8 cellular contexts compared by ENCODE assay signal in the genomic region with DNA sequence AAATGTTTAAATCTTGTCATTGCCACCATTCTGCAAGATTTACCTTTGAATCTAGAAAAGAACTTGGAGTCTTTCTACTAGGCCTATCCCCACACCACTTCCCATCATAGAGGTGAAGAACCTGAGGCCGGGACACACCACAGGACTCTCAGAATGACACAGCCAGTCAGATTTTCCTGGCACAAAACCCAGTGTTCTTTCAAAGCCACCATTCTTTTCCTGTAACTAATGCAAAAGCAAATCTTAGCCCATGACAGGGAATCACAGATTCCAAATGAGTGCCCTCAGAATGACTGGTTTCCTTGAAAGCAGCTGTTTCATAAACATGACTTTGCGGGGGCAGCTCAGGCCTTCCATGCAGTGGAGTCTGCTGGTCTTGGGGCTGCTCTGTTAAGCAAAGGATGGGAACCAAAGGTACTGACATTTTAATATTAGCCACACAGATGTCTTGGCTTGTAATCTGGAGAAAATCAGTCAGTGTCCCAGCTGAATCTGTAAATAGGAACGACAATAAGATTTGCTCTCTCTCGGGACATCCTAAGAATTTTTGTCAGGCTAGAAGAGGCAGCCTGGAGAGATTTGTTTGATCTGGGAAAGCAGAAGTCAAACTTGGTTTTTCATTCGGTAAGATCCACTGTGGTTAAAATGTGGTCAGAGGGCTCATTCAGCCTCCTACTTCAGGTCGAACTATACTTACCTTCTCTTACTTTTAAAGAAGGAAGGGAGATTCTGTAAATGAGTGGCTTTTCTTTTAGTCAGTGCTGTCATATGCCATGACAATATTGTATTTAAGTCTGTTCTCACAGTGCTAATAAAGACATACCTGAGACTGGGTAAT.
DNase-seq lines count a peak whose midpoint lies in the region; ATAC-seq, FAIRE-seq and TF ChIP-seq lines count a peak whose summit lies in the region.

No MANE protein-coding gene starts in this region.

- H3K4me1 Mint-ChIP-seq in WTC11, result peaks cover 2% of the 10 kb centered on the region; the same call in 1 of the 2 replicates

- no peak overlapping the region for H3K4me3 Mint-ChIP-seq in WTC11

- no peak overlapping the region for H3K4me3 ChIP-seq in cardiac fibroblast (replicated peaks in 1 of 2; ENCODE audit: low read depth in 2 of 2, low read length in 2 of 2)

- ATAC-seq in GM19397 (IDR thresholded peaks at IDR 0.05; ENCODE audit: unreplicated experiment) (peak; percentile 58), HG03469 (IDR thresholded peaks at IDR 0.05; ENCODE audit: unreplicated experiment) (peak; percentile 70), WTC11 (no peak)

- CTCF ChIA-PET in WTC11 (lab: Charles Lee), result interaction anchor here (0.8 kb wide), 1 partner anchor 8 kb away, joined by 3 read pairs; no protein-coding TSS in a partner anchor

- H3K27ac Mint-ChIP-seq in WTC11, result no peak overlapping the region

- no peaks in the 10 kb centered on the region for H3K36me3 Mint-ChIP-seq in WTC11

- FAIRE-seq in frontal cortex (lab: Jason Lieb, UNC), result no peak

- POLR2A ChIA-PET in WTC11 (lab: Charles Lee), result interaction anchor here (0.7 kb wide), 1 partner anchor 25 kb away, joined by 3 read pairs; no protein-coding TSS in a partner anchor

- TF ChIP-seq CTCF in cardiac fibroblast (IDR thresholded peaks at IDR 0.05; ENCODE audit: low read depth, low read length) (no peak), WTC11 (IDR thresholded peaks at IDR 0.05) (no peak)

- no peaks in the 10 kb centered on the region for H3K27me3 Mint-ChIP-seq in WTC11 (ENCODE audit: low read depth)

- H3K9me3 Mint-ChIP-seq in WTC11, result no peaks in the 10 kb centered on the region

- DNase-seq in AG20443 (ENCODE audit: low spot score), result peak; percentile 31
- peak; percentile 37 to 79 for DNase-seq in cardiac fibroblast (ENCODE audit: low read depth in 2 of 2)
- DNase-seq in NCI-H2171 treated with DMSO at 0.1 percent for 48 hours (lab: John Stamatoyannopoulos, UW), result no peak
- DNase-seq in frontal cortex (ENCODE audit: low spot score in 2 of 2), result no peak
- no peak for DNase-seq in WTC11 (ENCODE audit: low spot score)
- DNase-seq in NCI-H526 (lab: John Stamatoyannopoulos, UW), result no peak

TF ChIP-seq in WTC11, 78 proteins besides CTCF, POLR2A, EP300 and RAD21:
- TF ChIP-seq KAT7 (CRISPR knock-in tag; IDR thresholded peaks at IDR 0.05; ENCODE audit: borderline replicate concordance) (no peak), EMX1 (CRISPR knock-in tag; IDR thresholded peaks at IDR 0.05) (no peak), CBFB (CRISPR knock-in tag; IDR thresholded peaks at IDR 0.05; ENCODE audit: low read depth) (no peak), ZNF263 (CRISPR knock-in tag; IDR thresholded peaks at IDR 0.05; ENCODE audit: low read depth) (no peak)
- TF ChIP-seq, protein P1, sequence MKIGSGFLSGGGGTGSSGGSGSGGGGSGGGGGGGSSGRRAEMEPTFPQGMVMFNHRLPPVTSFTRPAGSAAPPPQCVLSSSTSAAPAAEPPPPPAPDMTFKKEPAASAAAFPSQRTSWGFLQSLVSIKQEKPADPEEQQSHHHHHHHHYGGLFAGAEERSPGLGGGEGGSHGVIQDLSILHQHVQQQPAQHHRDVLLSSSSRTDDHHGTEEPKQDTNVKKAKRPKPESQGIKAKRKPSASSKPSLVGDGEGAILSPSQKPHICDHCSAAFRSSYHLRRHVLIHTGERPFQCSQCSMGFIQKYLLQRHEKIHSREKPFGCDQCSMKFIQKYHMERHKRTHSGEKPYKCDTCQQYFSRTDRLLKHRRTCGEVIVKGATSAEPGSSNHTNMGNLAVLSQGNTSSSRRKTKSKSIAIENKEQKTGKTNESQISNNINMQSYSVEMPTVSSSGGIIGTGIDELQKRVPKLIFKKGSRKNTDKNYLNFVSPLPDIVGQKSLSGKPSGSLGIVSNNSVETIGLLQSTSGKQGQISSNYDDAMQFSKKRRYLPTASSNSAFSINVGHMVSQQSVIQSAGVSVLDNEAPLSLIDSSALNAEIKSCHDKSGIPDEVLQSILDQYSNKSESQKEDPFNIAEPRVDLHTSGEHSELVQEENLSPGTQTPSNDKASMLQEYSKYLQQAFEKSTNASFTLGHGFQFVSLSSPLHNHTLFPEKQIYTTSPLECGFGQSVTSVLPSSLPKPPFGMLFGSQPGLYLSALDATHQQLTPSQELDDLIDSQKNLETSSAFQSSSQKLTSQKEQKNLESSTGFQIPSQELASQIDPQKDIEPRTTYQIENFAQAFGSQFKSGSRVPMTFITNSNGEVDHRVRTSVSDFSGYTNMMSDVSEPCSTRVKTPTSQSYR (CRISPR knock-in tag; IDR thresholded peaks at IDR 0.05), result no peak
- TF ChIP-seq, protein P2, sequence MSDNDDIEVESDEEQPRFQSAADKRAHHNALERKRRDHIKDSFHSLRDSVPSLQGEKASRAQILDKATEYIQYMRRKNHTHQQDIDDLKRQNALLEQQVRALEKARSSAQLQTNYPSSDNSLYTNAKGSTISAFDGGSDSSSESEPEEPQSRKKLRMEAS (CRISPR knock-in tag; IDR thresholded peaks at IDR 0.05), result no peak
- TF ChIP-seq, protein P3, sequence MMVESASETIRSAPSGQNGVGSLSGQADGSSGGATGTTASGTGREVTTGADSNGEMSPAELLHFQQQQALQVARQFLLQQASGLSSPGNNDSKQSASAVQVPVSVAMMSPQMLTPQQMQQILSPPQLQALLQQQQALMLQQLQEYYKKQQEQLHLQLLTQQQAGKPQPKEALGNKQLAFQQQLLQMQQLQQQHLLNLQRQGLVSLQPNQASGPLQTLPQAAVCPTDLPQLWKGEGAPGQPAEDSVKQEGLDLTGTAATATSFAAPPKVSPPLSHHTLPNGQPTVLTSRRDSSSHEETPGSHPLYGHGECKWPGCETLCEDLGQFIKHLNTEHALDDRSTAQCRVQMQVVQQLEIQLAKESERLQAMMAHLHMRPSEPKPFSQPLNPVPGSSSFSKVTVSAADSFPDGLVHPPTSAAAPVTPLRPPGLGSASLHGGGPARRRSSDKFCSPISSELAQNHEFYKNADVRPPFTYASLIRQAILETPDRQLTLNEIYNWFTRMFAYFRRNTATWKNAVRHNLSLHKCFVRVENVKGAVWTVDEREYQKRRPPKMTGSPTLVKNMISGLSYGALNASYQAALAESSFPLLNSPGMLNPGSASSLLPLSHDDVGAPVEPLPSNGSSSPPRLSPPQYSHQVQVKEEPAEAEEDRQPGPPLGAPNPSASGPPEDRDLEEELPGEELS (CRISPR knock-in tag; IDR thresholded peaks at IDR 0.05), result no peak
- TF ChIP-seq, protein P4, sequence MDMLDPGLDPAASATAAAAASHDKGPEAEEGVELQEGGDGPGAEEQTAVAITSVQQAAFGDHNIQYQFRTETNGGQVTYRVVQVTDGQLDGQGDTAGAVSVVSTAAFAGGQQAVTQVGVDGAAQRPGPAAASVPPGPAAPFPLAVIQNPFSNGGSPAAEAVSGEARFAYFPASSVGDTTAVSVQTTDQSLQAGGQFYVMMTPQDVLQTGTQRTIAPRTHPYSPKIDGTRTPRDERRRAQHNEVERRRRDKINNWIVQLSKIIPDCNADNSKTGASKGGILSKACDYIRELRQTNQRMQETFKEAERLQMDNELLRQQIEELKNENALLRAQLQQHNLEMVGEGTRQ (CRISPR knock-in tag; IDR thresholded peaks at IDR 0.05), result no peak

Comparison
In these comparisons a context has a peak if more than half of its experiments do, and no peak if none do; other contexts are left out.
1. DNase-seq: peak in AG20443 (single experiment) and cardiac fibroblast (2 of 2); none in NCI-H2171 treated with DMSO at 0.1 percent for 48 hours (single experiment), frontal cortex (0 of 2), WTC11 (single experiment) and NCI-H526 (0 of 2).